In genomic region chr2:27664622-27665363, GRCh38 we compare ENCODE assay signal across 8 cellular contexts. TPM values are rescaled to one million over a fixed set of nuclear protein-coding genes. Genes with fewer than 3 reads are reported as not detected.
DNase-seq lines count a peak whose midpoint lies in the region; ATAC-seq, FAIRE-seq and TF ChIP-seq lines count a peak whose summit lies in the region.

No MANE protein-coding gene starts in this region.

- peaks cover 61% of the 10 kb centered on the region for H3K36me3 ChIP-seq in RWPE2 (ENCODE audit: low read depth)
- H3K36me3 ChIP-seq in fibroblast of lung (ENCODE audit: control insufficient read depth, insufficient read depth, low read length), result peaks cover 6% of the 10 kb centered on the region
- peaks cover 11% of the 10 kb centered on the region for H3K36me3 ChIP-seq in rectal smooth muscle tissue (ENCODE audit: control insufficient read depth, insufficient read depth, low read length)

- H3K27me3 ChIP-seq in RWPE2 (ENCODE audit: insufficient read depth, poor library complexity, severe bottlenecking) (no peaks in the 10 kb centered on the region), fibroblast of lung (ENCODE audit: control insufficient read depth, insufficient read depth, low read length) (no peaks in the 10 kb centered on the region), rectal smooth muscle tissue (ENCODE audit: control insufficient read depth, insufficient read depth, low read length) (no peaks in the 10 kb centered on the region)

- peaks cover 32% of the 10 kb centered on the region for H3K79me2 ChIP-seq in fibroblast of lung (ENCODE audit: control insufficient read depth, insufficient read depth, low read length)

- H4K20me1 ChIP-seq in fibroblast of lung (ENCODE audit: control insufficient read depth, extremely low read depth, insufficient read depth, low read length), result no peaks in the 10 kb centered on the region

- no peak for ATAC-seq in RWPE2 (ENCODE audit: low read depth)
- ATAC-seq in HG03139 (IDR thresholded peaks at IDR 0.05; ENCODE audit: unreplicated experiment), result no peak

- H3K9ac ChIP-seq in fibroblast of lung (ENCODE audit: insufficient read depth, low read length) (peak overlapping the region; percentile 94), rectal smooth muscle tissue (ENCODE audit: low read length) (peak overlapping the region; percentile 72)

- H3K4me2 ChIP-seq in fibroblast of lung (ENCODE audit: extremely low read depth, insufficient read depth, low read length), result peak overlapping the region; percentile 100

- TF ChIP-seq POLR2A in GM12892 (IDR thresholded peaks at IDR 0.05; ENCODE audit: low read depth, low read length), result no peak

- H3K9me3 ChIP-seq in RWPE2 (ENCODE audit: severe bottlenecking) (no peaks in the 10 kb centered on the region), fibroblast of lung (ENCODE audit: control insufficient read depth, insufficient read depth, low read depth, low read length) (no peaks in the 10 kb centered on the region)

- H3K27ac ChIP-seq in RWPE2 (ENCODE audit: poor library complexity, severe bottlenecking) (no peak overlapping the region), fibroblast of lung (ENCODE audit: insufficient read depth, low read length) (peak overlapping the region; percentile 97), rectal smooth muscle tissue (ENCODE audit: low read depth, low read length) (no peak overlapping the region)

- TF ChIP-seq CTCF in GM12875 (IDR thresholded peaks at IDR 0.05; ENCODE audit: borderline replicate concordance, insufficient read depth, low read depth, low read length) (no peak), RWPE2 (IDR thresholded peaks at IDR 0.05; ENCODE audit: poor library complexity, severe bottlenecking) (no peak), fibroblast of lung (conservative IDR thresholded peaks at IDR 0.05 in 1 of 2, IDR thresholded peaks at IDR 0.05 in 1 of 2; ENCODE audit: low read depth in 1 of 2, low read length in 2 of 2) (no peak), GM10266 (IDR thresholded peaks at IDR 0.05; ENCODE audit: control insufficient read depth, insufficient read depth, low read depth, missing control alignments) (no peak)

- DNase-seq in RWPE2 (ENCODE audit: low spot score) (no peak), fibroblast of lung (ENCODE audit: low read depth in 2 of 2) (no peak), GM10266 (ENCODE audit: extremely low spot score) (no peak), GM12892 (ENCODE audit: insufficient read length) (no peak), NCI-H2107 treated with DMSO at 0.1 percent for 48 hours (lab: John Stamatoyannopoulos, UW; ENCODE audit: unreplicated experiment) (no peak)

- peak overlapping the region; percentile 56 for H3K4me3 ChIP-seq in GM12875 (ENCODE audit: low read depth, low read length)
- peak overlapping the region; percentile 93 for H3K4me3 ChIP-seq in RWPE2 (ENCODE audit: severe bottlenecking)
- peak overlapping the region; percentile 88 to 99 (median 95) for H3K4me3 ChIP-seq in fibroblast of lung (replicated peaks in 1 of 4; ENCODE audit: control extremely low read depth in 1 of 4, insufficient read depth in 1 of 4, low read depth in 3 of 4, low read length in 4 of 4)
- H3K4me3 ChIP-seq in rectal smooth muscle tissue (ENCODE audit: low read length), result peak overlapping the region; percentile 91

- peaks cover 3% of the 10 kb centered on the region for H3K4me1 ChIP-seq in RWPE2 (ENCODE audit: insufficient read depth, poor library complexity, severe bottlenecking)
- peaks cover 11% of the 10 kb centered on the region for H3K4me1 ChIP-seq in fibroblast of lung (ENCODE audit: control insufficient read depth, extremely low read depth, insufficient read depth, low read length)
- peaks cover 13% of the 10 kb centered on the region for H3K4me1 ChIP-seq in rectal smooth muscle tissue (ENCODE audit: control insufficient read depth, insufficient read depth, low read length)

- no peak for FAIRE-seq in GM12892 (lab: Jason Lieb, UNC)

- H2AFZ ChIP-seq in fibroblast of lung (ENCODE audit: low read length), result peak overlapping the region; percentile 100

RNA-seq across cellular contexts. Expression of gene SLC4A1AP, which starts 1.1 kb away (rescaled TPM):
- 25.2 and 28.4 TPM in 2 replicates for total RNA-seq in fibroblast of lung
- polyA plus RNA-seq in fibroblast of lung, result 15.2 and 17.7 TPM in 2 replicates
- 16.3 and 20.7 TPM in 2 replicates for polyA plus RNA-seq in fibroblast of lung (2012)
- 5.4 and 6.2 TPM in 2 replicates for polyA minus RNA-seq in fibroblast of lung (ENCODE audit: low replicate concordance)
- polyA plus RNA-seq in GM12892 (2012; ENCODE audit: missing spikeins), result 20.0 TPM

RNA-seq across cellular contexts. Expression of gene SUPT7L, which starts 1.4 kb away (rescaled TPM):
- 18.5 and 27.2 TPM in 2 replicates for total RNA-seq in fibroblast of lung
- 28.5 and 29.9 TPM in 2 replicates for polyA plus RNA-seq in fibroblast of lung
- 20.0 and 21.3 TPM in 2 replicates for polyA plus RNA-seq in fibroblast of lung (2012)
- polyA minus RNA-seq in fibroblast of lung (ENCODE audit: low replicate concordance), result 18.2 and 21.5 TPM in 2 replicates
- polyA plus RNA-seq in GM12892 (2012; ENCODE audit: missing spikeins), result 17.5 TPM

RNA-seq across cellular contexts. Expression of gene GPN1, which starts 35.9 kb away (rescaled TPM):
- 29.5 and 34.5 TPM in 2 replicates for total RNA-seq in fibroblast of lung
- 60.9 and 65.1 TPM in 2 replicates for polyA plus RNA-seq in fibroblast of lung
- 43.3 and 51.9 TPM in 2 replicates for polyA plus RNA-seq in fibroblast of lung (2012)
- 14.1 and 19.7 TPM in 2 replicates for polyA minus RNA-seq in fibroblast of lung (ENCODE audit: low replicate concordance)
- polyA plus RNA-seq in GM12892 (2012; ENCODE audit: missing spikeins), result 51.6 TPM

RNA-seq across cellular contexts. Expression of gene CCDC121, which starts 36.0 kb away (rescaled TPM):
- 1.8 and 2.0 TPM in 2 replicates for total RNA-seq in fibroblast of lung
- polyA plus RNA-seq in fibroblast of lung, result 1.4 and 1.5 TPM in 2 replicates
- 0.98 and 1.0 TPM in 2 replicates for polyA plus RNA-seq in fibroblast of lung (2012)
- 0.48 TPM in 1 of 2 replicates, not detected in the other for polyA minus RNA-seq in fibroblast of lung (ENCODE audit: low replicate concordance)
- 1.8 TPM for polyA plus RNA-seq in GM12892 (2012; ENCODE audit: missing spikeins)
